ENCODE assay signal across 19 cellular contexts in the genomic region with DNA sequence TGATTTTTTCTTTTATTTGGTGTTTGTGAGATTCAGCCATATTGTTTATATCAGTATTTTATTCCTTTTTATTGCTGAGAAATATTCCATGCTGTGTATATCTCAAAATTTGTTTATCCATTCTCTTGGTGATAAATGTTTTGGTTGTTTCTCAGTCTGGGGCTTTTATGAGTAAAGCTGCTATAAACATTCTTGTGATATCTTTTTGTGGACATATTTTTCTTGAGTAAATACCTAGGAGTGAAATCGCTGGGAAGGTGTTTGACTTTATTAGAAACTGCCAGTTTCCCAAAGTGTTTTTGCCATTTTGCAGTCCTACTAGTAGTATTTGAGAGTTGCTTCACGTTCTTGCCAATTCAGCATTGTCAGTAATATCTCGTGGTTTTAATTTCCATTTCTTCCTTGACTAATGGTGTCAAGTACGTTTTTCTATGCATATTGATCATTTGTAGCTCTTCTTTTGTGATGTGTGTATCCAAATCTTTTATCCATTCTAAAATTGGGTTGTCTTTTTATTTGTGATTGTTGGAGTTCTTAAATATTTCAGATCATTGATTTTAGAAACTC. TPM values are rescaled to one million over a fixed set of nuclear protein-coding genes. Genes with fewer than 3 reads are reported as not detected.
A peak's percentile ranks its signal among the peaks of the same experiment; 100 is the strongest.
DNase-seq lines count a peak whose midpoint lies in the region; ATAC-seq, FAIRE-seq and TF ChIP-seq lines count a peak whose summit lies in the region.
"Had no signal": no experiment of that assay in that cellular context is flagged by ENCODE, and none has a peak within 500 bp of the region (broad histone marks: within the 10 kb centered on the region; RNA-seq: fewer than 3 reads in every experiment).

No MANE protein-coding gene starts in this region.

- no peaks in the 10 kb centered on the region for H3K9me1 ChIP-seq in K562 (ENCODE audit: control insufficient read depth, insufficient read depth, low read length)

- no peaks in the 10 kb centered on the region for H3K4me1 Mint-ChIP-seq in activated T-cell treated with anti-CD3 and anti-CD28 coated beads, Interleukin-2, amount 50 U/mL, for 72 hours (ENCODE audit: low read depth)
- no peaks in the 10 kb centered on the region for H3K4me1 Mint-ChIP-seq in activated T-cell treated with anti-CD3 and anti-CD28 coated beads, Interleukin-2, amount 50 U/mL, for 24 hours (ENCODE audit: low read depth)
- no peaks in the 10 kb centered on the region for H3K4me1 Mint-ChIP-seq in nephron progenitor cell
- H3K4me1 Mint-ChIP-seq in CD8-positive, alpha-beta T cell (ENCODE audit: low read depth): no peaks in the 10 kb centered on the region
- H3K4me1 Mint-ChIP-seq: GM23338 had no signal

- H3K27ac Mint-ChIP-seq in activated T-cell treated with anti-CD3 and anti-CD28 coated beads, Interleukin-2, amount 50 U/mL, for 72 hours: peak overlapping the region; percentile 16
- no peak overlapping the region for H3K27ac Mint-ChIP-seq in activated T-cell treated with anti-CD3 and anti-CD28 coated beads, Interleukin-2, amount 50 U/mL, for 24 hours
- H3K27ac Mint-ChIP-seq in nephron progenitor cell: peak overlapping the region; percentile 13
- H3K27ac Mint-ChIP-seq in CD8-positive, alpha-beta T cell: no peak overlapping the region
- H3K27ac Mint-ChIP-seq: GM23338 had no signal

- H4K20me1 ChIP-seq in K562 (replicated peaks; ENCODE audit: control insufficient read depth, insufficient read depth, low read length): no peaks in the 10 kb centered on the region

- H3K36me3 ChIP-seq in SK-N-MC (ENCODE audit: insufficient read depth, low read length) (peaks cover 83% of the 10 kb centered on the region), K562 (ENCODE audit: control insufficient read depth, insufficient read depth, low read length) (peaks cover 73% of the 10 kb centered on the region)
- H3K36me3 ChIP-seq in effector memory CD4-positive, alpha-beta T cell (ENCODE audit: control insufficient read depth, insufficient read depth, low read length): peaks cover 31% of the 10 kb centered on the region
- H3K36me3 ChIP-seq in CD8-positive, alpha-beta T cell (ENCODE audit: insufficient read depth, low read length): peaks cover 15% of the 10 kb centered on the region

- in situ Hi-C loops in K562 (cut with MboI): no loop called here

- 78% methylated on average over 4 of the region's 4 CpGs for WGBS in K562 (ENCODE audit: insufficient coverage, low coverage, missing lambda C conversion rate)

- H3K9me3 Mint-ChIP-seq in activated T-cell treated with anti-CD3 and anti-CD28 coated beads, Interleukin-2, amount 50 U/mL, for 72 hours: peaks cover 4 to 5% of the 10 kb centered on the region in 2 donors
- H3K9me3 Mint-ChIP-seq in activated T-cell treated with anti-CD3 and anti-CD28 coated beads, Interleukin-2, amount 50 U/mL, for 24 hours: no peaks in the 10 kb centered on the region
- H3K9me3 Mint-ChIP-seq in nephron progenitor cell: peaks cover 24% of the 10 kb centered on the region
- H3K9me3 Mint-ChIP-seq in CD8-positive, alpha-beta T cell: peaks cover 6% of the 10 kb centered on the region

- no peaks in the 10 kb centered on the region for H3K27me3 Mint-ChIP-seq in activated T-cell treated with anti-CD3 and anti-CD28 coated beads, Interleukin-2, amount 50 U/mL, for 72 hours (ENCODE audit: low read depth)
- H3K27me3 Mint-ChIP-seq in activated T-cell treated with anti-CD3 and anti-CD28 coated beads, Interleukin-2, amount 50 U/mL, for 24 hours: no peaks in the 10 kb centered on the region
- H3K27me3 Mint-ChIP-seq in nephron progenitor cell (ENCODE audit: low read depth, poor library complexity): no peaks in the 10 kb centered on the region
- H3K27me3 Mint-ChIP-seq in CD8-positive, alpha-beta T cell (ENCODE audit: low read depth): no peaks in the 10 kb centered on the region
- H3K27me3 Mint-ChIP-seq: CD4-positive, CD25-positive, alpha-beta regulatory T cell had no signal

- BruUV-seq in K562 (replicated peaks; lab: Mats Ljungman, UMichigan): no TSS peak

- intact Hi-C loops in K562 (cut with micrococcal nuclease): no loop called here
- intact Hi-C loops in CD8-positive, alpha-beta T cell (cut with DNase I, micrococcal nuclease): no loop called here

- H3K9ac ChIP-seq in SK-N-MC (ENCODE audit: insufficient read length) (no peak overlapping the region), K562 (ENCODE audit: insufficient read depth in 1 of 2, low read depth in 2 of 2, low read length in 2 of 2) (no peak overlapping the region)
- H3K9ac ChIP-seq: BLaER1 treated with 17β-estradiol and CSF1 and Interleukin-3, amounts not matched to agents 10 nM and 100 nM had no signal

- CTCF ChIA-PET in K562 (lab: Yijun Ruan, JAX; ENCODE audit: low intra/inter-chr PET ratio): no interaction called here
- CTCF ChIA-PET in CD8-positive, alpha-beta T cell (lab: Charles Lee): interaction anchor here (0.6 to 1.5 kb wide), 3 partner anchors 173 to 1369 kb away, joined by 3 to 4 read pairs (median 3); no protein-coding TSS in a partner anchor

- no peaks in the 10 kb centered on the region; the same call in 1 of the 2 replicates for H3K9me3 ChIP-seq in SK-N-MC (ENCODE audit: low read depth, low read length)
- peaks cover 5% of the 10 kb centered on the region for H3K9me3 ChIP-seq in K562 (replicated peaks; ENCODE audit: control insufficient read depth, insufficient read depth, low read depth, low read length)
- H3K9me3 ChIP-seq in effector memory CD4-positive, alpha-beta T cell (ENCODE audit: control insufficient read depth, low read length): no peaks in the 10 kb centered on the region
- no peaks in the 10 kb centered on the region for H3K9me3 ChIP-seq in CD8-positive, alpha-beta T cell (ENCODE audit: low read length)

- H3K4me3 ChIP-seq in SK-N-MC: no peak overlapping the region
- H3K4me3 ChIP-seq in K562: no peak overlapping the region
- no peak overlapping the region for H3K4me3 ChIP-seq in effector memory CD4-positive, alpha-beta T cell (ENCODE audit: insufficient read depth, low read depth, low read length, poor library complexity, severe bottlenecking)
- H3K4me3 ChIP-seq in CD8-positive, alpha-beta T cell (ENCODE audit: low read depth, low read length): no peak overlapping the region
- no peak overlapping the region for H3K4me3 ChIP-seq in coronary artery
- H3K4me3 ChIP-seq: BLaER1 treated with 17β-estradiol and CSF1 and Interleukin-3, amounts not matched to agents 10 nM and 100 nM; GM23338 had no signal

- TF ChIP-seq RAD21 in K562 (CRISPR knock-in tag; conservative IDR thresholded peaks at IDR 0.05 in 1 of 2, IDR thresholded peaks at IDR 0.05 in 1 of 2): no peak

- H2AFZ ChIP-seq in K562 (ENCODE audit: low read depth, low read length): no peak overlapping the region
- H2AFZ ChIP-seq: GM23338 had no signal

- TF ChIP-seq CTCF in K562 (IDR thresholded peaks at IDR 0.05 in 2 of 3, conservative IDR thresholded peaks at IDR 0.05 in 1 of 3; ENCODE audit: insufficient read depth in 2 of 3, low read depth in 1 of 3, low read length in 3 of 3) (no peak), nephron progenitor cell (IDR thresholded peaks at IDR 0.05) (no peak), coronary artery (IDR thresholded peaks at IDR 0.05) (no peak)
- TF ChIP-seq CTCF in CD8-positive, alpha-beta T cell (IDR thresholded peaks at IDR 0.05): no peak

- no peak overlapping the region for H3K4me2 ChIP-seq in K562 (ENCODE audit: insufficient read depth, low read length)
- H3K4me2 ChIP-seq: BLaER1 treated with 17β-estradiol and CSF1 and Interleukin-3, amounts not matched to agents 10 nM and 100 nM; GM23338 had no signal

- no peaks in the 10 kb centered on the region for H3K79me2 ChIP-seq in K562 (ENCODE audit: control insufficient read depth, insufficient read depth, low read length)

- ATAC-seq in activated T-cell treated with anti-CD3 and anti-CD28 coated beads, Interleukin-2, amount 50 U/mL, for 72 hours (replicated peaks in 1 of 2): no peak
- no peak for ATAC-seq in K562
- no peak for ATAC-seq in CD8-positive, alpha-beta T cell
- ATAC-seq: GM23338 had no signal

- TF ChIP-seq POLR2A in K562 (conservative IDR thresholded peaks at IDR 0.05): no peak

- no peaks in the 10 kb centered on the region for H3K27me3 ChIP-seq in K562 (ENCODE audit: control insufficient read depth in 2 of 2, insufficient read depth in 2 of 2, low read length in 2 of 2)
- H3K27me3 ChIP-seq in effector memory CD4-positive, alpha-beta T cell (replicated peaks; ENCODE audit: control insufficient read depth, insufficient read depth, low read length, poor library complexity, severe bottlenecking): no peaks in the 10 kb centered on the region
- H3K27me3 ChIP-seq in CD8-positive, alpha-beta T cell (ENCODE audit: insufficient read depth, low read length): no peaks in the 10 kb centered on the region
- H3K27me3 ChIP-seq: BLaER1 treated with 17β-estradiol and CSF1 and Interleukin-3, amounts not matched to agents 10 nM and 100 nM had no signal

- no peak overlapping the region for H3K4me3 Mint-ChIP-seq in activated T-cell treated with anti-CD3 and anti-CD28 coated beads, Interleukin-2, amount 50 U/mL, for 72 hours
- no peak overlapping the region for H3K4me3 Mint-ChIP-seq in activated T-cell treated with anti-CD3 and anti-CD28 coated beads, Interleukin-2, amount 50 U/mL, for 24 hours
- no peak overlapping the region for H3K4me3 Mint-ChIP-seq in nephron progenitor cell
- no peak overlapping the region for H3K4me3 Mint-ChIP-seq in CD8-positive, alpha-beta T cell
- H3K4me3 Mint-ChIP-seq: CD4-positive, CD25-positive, alpha-beta regulatory T cell; GM23338 had no signal

- TF ChIP-seq EP300 in K562 (IDR thresholded peaks at IDR 0.05; ENCODE audit: low read length): no peak

- peaks cover 14 to 59% of the 10 kb centered on the region in 2 donors for H3K36me3 Mint-ChIP-seq in activated T-cell treated with anti-CD3 and anti-CD28 coated beads, Interleukin-2, amount 50 U/mL, for 72 hours (ENCODE audit: insufficient read depth in 2 of 2)
- peaks cover 88% of the 10 kb centered on the region for H3K36me3 Mint-ChIP-seq in activated T-cell treated with anti-CD3 and anti-CD28 coated beads, Interleukin-2, amount 50 U/mL, for 24 hours (ENCODE audit: low read depth)
- peaks cover 87% of the 10 kb centered on the region for H3K36me3 Mint-ChIP-seq in nephron progenitor cell (ENCODE audit: low read depth)
- H3K36me3 Mint-ChIP-seq in CD8-positive, alpha-beta T cell: peaks cover 71% of the 10 kb centered on the region

- POLR2A ChIA-PET in K562 (lab: Yijun Ruan, JAX): interaction anchor here (0.6 to 2.1 kb wide), 3 partner anchors 12 to 121 kb away, joined by 3 to 5 read pairs (median 3); no protein-coding TSS in a partner anchor
- POLR2A ChIA-PET in CD8-positive, alpha-beta T cell (lab: Charles Lee): interaction anchor here (0.6 kb wide), 2 partner anchors 30 to 535 kb away, joined by 3 read pairs; no protein-coding TSS in a partner anchor

- H3K4me1 ChIP-seq in K562 (replicated peaks in 1 of 2; ENCODE audit: control insufficient read depth in 2 of 2, insufficient read depth in 2 of 2, low read length in 2 of 2): no peaks in the 10 kb centered on the region
- no peaks in the 10 kb centered on the region for H3K4me1 ChIP-seq in effector memory CD4-positive, alpha-beta T cell (ENCODE audit: control insufficient read depth, insufficient read depth, low read length, poor library complexity, severe bottlenecking)
- no peaks in the 10 kb centered on the region for H3K4me1 ChIP-seq in CD8-positive, alpha-beta T cell (ENCODE audit: insufficient read depth, low read length)

- H3K27ac ChIP-seq in SK-N-MC (0 out of 2 replicates have a peak overlapping the region, but pooled peaks have one; percentile 7), K562 (ENCODE audit: extremely low read depth, low read depth, low read length) (no peak overlapping the region), coronary artery (no peak overlapping the region)
- no peak overlapping the region for H3K27ac ChIP-seq in effector memory CD4-positive, alpha-beta T cell (ENCODE audit: insufficient read depth, low read length, poor library complexity, severe bottlenecking)
- no peak overlapping the region for H3K27ac ChIP-seq in CD8-positive, alpha-beta T cell (ENCODE audit: low read depth, low read length)
- H3K27ac ChIP-seq: 22Rv1; BLaER1 treated with 17β-estradiol and CSF1 and Interleukin-3, amounts not matched to agents 10 nM and 100 nM had no signal

- no peak for DNase-seq in activated T-cell treated with anti-CD3 and anti-CD28 coated beads, Interleukin-2, amount 50 U/mL, for 72 hours
- DNase-seq in activated T-cell treated with anti-CD3 and anti-CD28 coated beads, Interleukin-2, amount 50 U/mL, for 24 hours: no peak
- DNase-seq in SK-N-MC (ENCODE audit: low read depth, low spot score) (no peak), K562 (ENCODE audit: extremely low read depth in 1 of 4, low spot score in 3 of 4) (no peak), nephron progenitor cell (no peak), coronary artery (ENCODE audit: low spot score) (no peak)
- DNase-seq in effector memory CD4-positive, alpha-beta T cell: no peak
- no peak for DNase-seq in CD8-positive, alpha-beta T cell
- DNase-seq: Caco-2; CD4-positive, CD25-positive, alpha-beta regulatory T cell; HCEC 1CT had no signal

- FAIRE-seq in K562 (lab: Jason Lieb, UNC): no peak
- FAIRE-seq: D721Med, G401.6, GM12891, GM18507, H54 had no signal

RNA-seq across cellular contexts. Expression of a gene that starts 31.1 kb away (rescaled TPM):
- 10 to 100 TPM; 70.5 to 75.9 TPM for total RNA-seq in activated T-cell treated with anti-CD3 and anti-CD28 coated beads, Interleukin-2, amount 50 U/mL, for 72 hours
- 29.4 and 46.8 TPM in 2 replicates for total RNA-seq in K562 (2011; cell fraction: chromatin; rRNA removed; ENCODE audit: low replicate concordance)
- 35.2 and 36.5 TPM in 2 replicates for total RNA-seq in K562 (2011; cell fraction: nucleolus; rRNA removed)
- total RNA-seq in K562 (2011; cell fraction: nucleoplasm; rRNA removed): 46.4 and 65.1 TPM in 2 replicates
- 101 and 142 TPM in 2 replicates for total RNA-seq in K562 (2014; rRNA removed)
- 87.3 and 121 TPM in 2 replicates for total RNA-seq in K562 (2014; rRNA removed; fragmentation: Illumina TruSeq; extraction: Trizol)
- total RNA-seq in K562 (2015; rRNA removed; fragmentation: Illumina TruSeq; extraction: Trizol): 135 and 145 TPM in 2 replicates
- total RNA-seq in K562 (2021): 85.4 and 90.1 TPM in 2 replicates
- 80.2 and 113 TPM in 2 replicates for polyA plus RNA-seq in K562 (2011; rRNA removed)
- 151 and 166 TPM in 2 replicates for polyA plus RNA-seq in K562 (2011; cell fraction: cytosol; rRNA removed)
- 83.7 and 95.9 TPM in 2 replicates for polyA plus RNA-seq in K562 (2011; cell fraction: nucleus; rRNA removed)
- 237 and 280 TPM in 2 replicates for polyA plus RNA-seq in K562 (2012)
- polyA plus RNA-seq in K562 (2014; fragmentation: Illumina TruSeq; extraction: Trizol): 286 and 358 TPM in 2 replicates
- 100 to 1,000 TPM; 172 to 191 TPM for polyA plus RNA-seq in K562 (2014; fragmentation: Nextera tagmentation; extraction: Ambion mirVana)
- 48.7 and 59.0 TPM in 2 replicates for polyA plus RNA-seq in K562 (2014; rRNA removed)
- polyA minus RNA-seq in K562 (2011; rRNA and poly(A)+ RNA removed): 99.1 and 105 TPM in 2 replicates
- polyA minus RNA-seq in K562 (2011; cell fraction: cytosol; rRNA and poly(A)+ RNA removed): 62.2 and 65.4 TPM in 2 replicates
- 17.4 and 27.9 TPM in 2 replicates for polyA minus RNA-seq in K562 (2011; cell fraction: nucleus; rRNA and poly(A)+ RNA removed)
- total RNA-seq in CD8-positive, alpha-beta T cell: 10 to 100 TPM; 34.9 to 38.0 TPM

Comparison
In these comparisons a context has a peak if more than half of its experiments do, and no peak if none do; other contexts are left out.
1. H3K27ac Mint-ChIP-seq: peak in activated T-cell treated with anti-CD3 and anti-CD28 coated beads, Interleukin-2, amount 50 U/mL, for 72 hours (single experiment) and nephron progenitor cell (single experiment); none in activated T-cell treated with anti-CD3 and anti-CD28 coated beads, Interleukin-2, amount 50 U/mL, for 24 hours (single experiment) and CD8-positive, alpha-beta T cell (single experiment).